In the genomic region with DNA sequence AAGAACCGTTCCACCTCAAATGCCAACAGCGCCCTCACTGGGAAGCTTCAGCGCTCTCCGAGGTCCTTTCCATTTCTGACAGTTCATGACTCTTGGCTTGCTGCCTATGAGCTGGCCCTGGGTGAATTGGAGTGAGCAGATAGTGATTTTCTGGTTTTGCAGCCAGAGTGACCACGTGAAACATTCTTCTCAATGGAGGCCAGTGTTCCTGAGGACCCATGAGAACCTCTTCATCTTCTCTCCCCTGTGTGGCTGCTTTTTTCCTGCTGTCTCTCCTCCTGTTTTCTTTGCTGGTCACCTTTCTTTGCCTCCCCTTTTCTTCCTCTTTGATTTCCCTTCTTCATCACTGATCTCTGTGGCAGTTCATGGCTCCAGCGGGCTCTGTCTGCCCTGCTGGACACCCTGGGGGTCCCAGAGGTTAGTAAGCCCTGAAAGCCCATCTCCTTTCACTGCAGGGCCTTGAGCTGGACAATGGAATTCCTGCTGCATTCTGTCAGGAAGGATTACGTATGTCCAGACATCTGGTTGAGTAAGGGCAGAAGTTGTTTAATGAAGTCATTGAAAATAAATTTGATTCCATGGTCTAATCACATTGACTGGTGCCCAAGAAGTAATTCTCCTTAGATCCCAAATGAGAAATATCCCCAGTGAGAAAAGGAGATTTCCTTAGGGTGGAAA, we compare ENCODE assay signal across 9 cellular contexts. TPM values are rescaled to one million over a fixed set of nuclear protein-coding genes. Genes with fewer than 3 reads are reported as not detected.
DNase-seq lines count a peak whose midpoint lies in the region; ATAC-seq lines count a peak whose summit lies in the region.
"Had no signal": no experiment of that assay in that cellular context is flagged by ENCODE, and none has a peak within 500 bp of the region (broad histone marks: within the 10 kb centered on the region; RNA-seq: fewer than 3 reads in every experiment).

No MANE protein-coding gene starts in this region.

- peaks cover 2% of the 10 kb centered on the region for H3K27me3 Mint-ChIP-seq in activated CD4-positive, alpha-beta memory T cell treated with anti-CD3 and anti-CD28 coated beads for 36 hours
- peaks cover 14% of the 10 kb centered on the region for H3K27me3 Mint-ChIP-seq in stimulated activated memory B cell treated with anti-CD40 and anti-IgM and Interleukin-4, amounts not matched to agents 10 μg/mL and 1 μg/mL and 100 μg/mL, for 72 hours

- no peak overlapping the region for H3K4me3 Mint-ChIP-seq in activated CD4-positive, alpha-beta memory T cell treated with anti-CD3 and anti-CD28 coated beads for 36 hours
- no peak overlapping the region for H3K4me3 Mint-ChIP-seq in stimulated activated memory B cell treated with anti-CD40 and anti-IgM and Interleukin-4, amounts not matched to agents 10 μg/mL and 1 μg/mL and 100 μg/mL, for 72 hours
- H3K4me3 Mint-ChIP-seq: activated naive CD4-positive, alpha-beta T cell treated with anti-CD3 and anti-CD28 coated beads, Interleukin-2, amount 50 U/mL, for 24 hours had no signal

- CTCF ChIA-PET in activated CD4-positive, alpha-beta memory T cell treated with anti-CD3 and anti-CD28 coated beads for 36 hours (lab: Charles Lee): interaction anchor here (0.6 to 2.7 kb wide), 9 partner anchors 12 to 169 kb away, joined by 3 to 10 read pairs (median 4); no protein-coding TSS in a partner anchor

- POLR2A ChIA-PET in activated CD4-positive, alpha-beta memory T cell treated with anti-CD3 and anti-CD28 coated beads for 36 hours (lab: Charles Lee): interaction anchor here (0.6 to 1.5 kb wide), 3 partner anchors 34 to 122 kb away, joined by 4 to 5 read pairs (median 5); a partner anchor contains a TSS

- peaks cover 36% of the 10 kb centered on the region for H3K4me1 Mint-ChIP-seq in activated CD4-positive, alpha-beta memory T cell treated with anti-CD3 and anti-CD28 coated beads for 36 hours (ENCODE audit: low read depth)
- peaks cover 41% of the 10 kb centered on the region for H3K4me1 Mint-ChIP-seq in stimulated activated memory B cell treated with anti-CD40 and anti-IgM and Interleukin-4, amounts not matched to agents 10 μg/mL and 1 μg/mL and 100 μg/mL, for 72 hours
- H3K4me1 Mint-ChIP-seq: activated naive CD4-positive, alpha-beta T cell treated with anti-CD3 and anti-CD28 coated beads, Interleukin-2, amount 50 U/mL, for 24 hours had no signal

- no peaks in the 10 kb centered on the region for H3K9me3 Mint-ChIP-seq in activated CD4-positive, alpha-beta memory T cell treated with anti-CD3 and anti-CD28 coated beads for 36 hours
- no peaks in the 10 kb centered on the region for H3K9me3 Mint-ChIP-seq in stimulated activated memory B cell treated with anti-CD40 and anti-IgM and Interleukin-4, amounts not matched to agents 10 μg/mL and 1 μg/mL and 100 μg/mL, for 72 hours
- H3K9me3 Mint-ChIP-seq: activated naive CD4-positive, alpha-beta T cell treated with anti-CD3 and anti-CD28 coated beads, Interleukin-2, amount 50 U/mL, for 24 hours had no signal

- DNase-seq in NCI-H82 (lab: John Stamatoyannopoulos, UW) (peak; percentile 23), NCI-H82 treated with DMSO at 0.1 percent for 48 hours (lab: John Stamatoyannopoulos, UW; ENCODE audit: unreplicated experiment) (no peak), Right ventricle myocardium superior (no peak), NCI-H2171 treated with DMSO at 0.1 percent for 48 hours (lab: John Stamatoyannopoulos, UW) (no peak), A172 (ENCODE audit: low spot score) (no peak)
- DNase-seq in activated CD4-positive, alpha-beta memory T cell treated with anti-CD3 and anti-CD28 coated beads for 36 hours: peak; percentile 34

- ATAC-seq in Right ventricle myocardium superior (ENCODE audit: poor library complexity) (peak; percentile 52), HG03521 (IDR thresholded peaks at IDR 0.05; ENCODE audit: unreplicated experiment) (no peak)
- peak; percentile 21 for ATAC-seq in stimulated activated memory B cell treated with anti-CD40 and anti-IgM and Interleukin-4, amounts not matched to agents 10 μg/mL and 1 μg/mL and 100 μg/mL, for 72 hours

- H3K36me3 Mint-ChIP-seq in activated CD4-positive, alpha-beta memory T cell treated with anti-CD3 and anti-CD28 coated beads for 36 hours: no peaks in the 10 kb centered on the region
- H3K36me3 Mint-ChIP-seq in stimulated activated memory B cell treated with anti-CD40 and anti-IgM and Interleukin-4, amounts not matched to agents 10 μg/mL and 1 μg/mL and 100 μg/mL, for 72 hours: peaks cover 6% of the 10 kb centered on the region
- H3K36me3 Mint-ChIP-seq: activated naive CD4-positive, alpha-beta T cell treated with anti-CD3 and anti-CD28 coated beads, Interleukin-2, amount 50 U/mL, for 24 hours had no signal

- H3K27ac Mint-ChIP-seq in activated CD4-positive, alpha-beta memory T cell treated with anti-CD3 and anti-CD28 coated beads for 36 hours: peak overlapping the region; percentile 18
- H3K27ac Mint-ChIP-seq in stimulated activated memory B cell treated with anti-CD40 and anti-IgM and Interleukin-4, amounts not matched to agents 10 μg/mL and 1 μg/mL and 100 μg/mL, for 72 hours: peak overlapping the region; percentile 72
- H3K27ac Mint-ChIP-seq: activated naive CD4-positive, alpha-beta T cell treated with anti-CD3 and anti-CD28 coated beads, Interleukin-2, amount 50 U/mL, for 24 hours had no signal

- intact Hi-C loops in activated CD4-positive, alpha-beta memory T cell treated with anti-CD3 and anti-CD28 coated beads for 36 hours (cut with micrococcal nuclease): no loop called here
- intact Hi-C loops in Right ventricle myocardium superior (cut with DNase I): no loop called here

RNA-seq across cellular contexts. Expression of a gene that starts 29.9 kb away (rescaled TPM):
- under 1 TPM; 0.57 to 0.63 TPM for total RNA-seq in activated CD4-positive, alpha-beta memory T cell treated with anti-CD3 and anti-CD28 coated beads for 36 hours
- 2.2 TPM for total RNA-seq in Right ventricle myocardium superior
- 1.9 and 2.9 TPM in 2 replicates for total RNA-seq in A172 (2014; rRNA removed; shearing (Covaris generic))

RNA-seq across cellular contexts. Expression of a gene that starts 35.4 kb away (rescaled TPM):
- total RNA-seq in activated CD4-positive, alpha-beta memory T cell treated with anti-CD3 and anti-CD28 coated beads for 36 hours: 10 to 100 TPM; 41.3 to 46.4 TPM
- total RNA-seq in Right ventricle myocardium superior: 17.1 TPM
- total RNA-seq in A172 (2014; rRNA removed; shearing (Covaris generic)): 71.1 and 83.0 TPM in 2 replicates

Comparison
In these comparisons a context has a peak if more than half of its experiments do, and no peak if none do; other contexts are left out.
1. DNase-seq: peak in NCI-H82 (single experiment) and activated CD4-positive, alpha-beta memory T cell treated with anti-CD3 and anti-CD28 coated beads for 36 hours (single experiment); none in NCI-H82 treated with DMSO at 0.1 percent for 48 hours (single experiment), Right ventricle myocardium superior (single experiment), NCI-H2171 treated with DMSO at 0.1 percent for 48 hours (single experiment) and A172 (single experiment).